Comparison of ENCODE assay signal across 32 cellular contexts in genomic region chr6:22519237-22519636, GRCh38. TPM values are rescaled to one million over a fixed set of nuclear protein-coding genes. Genes with fewer than 3 reads are reported as not detected.
"Had no signal": no experiment of that assay in that cellular context is flagged by ENCODE, and none has a peak within 500 bp of the region (broad histone marks: within the 10 kb centered on the region; RNA-seq: fewer than 3 reads in every experiment).

No MANE protein-coding gene starts in this region.

- DNase-seq: activated B cell treated with CpG ODN at 0.5 μM for 24 hours; activated CD4-positive, alpha-beta T cell treated with anti-CD3 and anti-CD28 coated beads, Interleukin-2, amount 50 U/mL, for 1 hour; activated CD8-positive, alpha-beta T cell treated with anti-CD3 and anti-CD28 coated beads for 36 hours; activated T-cell treated with anti-CD3 and anti-CD28 coated beads, Interleukin-2, amount 50 U/mL, for 4 hours; dorsolateral prefrontal cortex; effector memory CD4-positive, alpha-beta T cell; head of caudate nucleus; hypothalamus; natural killer cell; right lobe of liver; small intestine; stimulated activated CD4-positive, alpha-beta T cell treated with anti-CD3 and anti-CD28 coated beads, Interleukin-4, amount 100 ng/mL, for 24 hours; stimulated activated CD8-positive, alpha-beta memory T cell treated with anti-CD3 and anti-CD28 coated beads, Interleukin-4, amount 100 ng/mL, for 48 hours; stimulated activated naive CD8-positive, alpha-beta T cell treated with anti-CD3 and anti-CD28 coated beads, Interleukin-15, amount 100 ng/mL, for 72 hours; substantia nigra; T-helper 2 cell; thyroid gland; upper lobe of right lung had no signal

- H3K4me1 ChIP-seq: ascending aorta, right lobe of liver, thyroid gland, upper lobe of right lung had no signal

- H3K27ac ChIP-seq: ascending aorta, cardiac muscle cell, coronary artery, dorsolateral prefrontal cortex, right lobe of liver, thyroid gland, upper lobe of right lung had no signal

- H3K4me3 ChIP-seq: ascending aorta, cardiac muscle cell, coronary artery, dorsolateral prefrontal cortex, right lobe of liver, thyroid gland, upper lobe of right lung had no signal

- H3K27me3 ChIP-seq: ascending aorta, cardiac muscle cell, dorsolateral prefrontal cortex, right lobe of liver, thyroid gland, upper lobe of right lung had no signal

- ATAC-seq: activated CD8-positive, alpha-beta T cell treated with anti-CD3 and anti-CD28 coated beads for 36 hours; activated T-cell treated with anti-CD3 and anti-CD28 coated beads, Interleukin-2, amount 50 U/mL, for 4 hours; activated T-helper 17 cell treated with anti-CD3 and anti-CD28 coated beads, Interleukin-2, amount 50 U/mL, for 72 hours; natural killer cell; right lobe of liver; stimulated activated memory B cell treated with anti-CD40 and anti-IgM and Interleukin-4, amounts not matched to agents 10 μg/mL and 1 μg/mL and 100 μg/mL, for 72 hours; stimulated activated naive CD8-positive, alpha-beta T cell treated with anti-CD3 and anti-CD28 coated beads, Interleukin-15, amount 100 ng/mL, for 72 hours; upper lobe of right lung had no signal

- H3K36me3 ChIP-seq: ascending aorta, cardiac muscle cell, right lobe of liver, thyroid gland, upper lobe of right lung had no signal

- H3K9me3 ChIP-seq: ascending aorta, right lobe of liver, thyroid gland, upper lobe of right lung had no signal

RNA-seq across cellular contexts. Expression of gene HDGFL1, which starts 50.1 kb away (rescaled TPM):
- total RNA-seq: activated B cell treated with CpG ODN at 0.5 μM for 24 hours; activated CD8-positive, alpha-beta T cell treated with anti-CD3 and anti-CD28 coated beads for 36 hours; activated T-cell treated with anti-CD3 and anti-CD28 coated beads, Interleukin-2, amount 50 U/mL, for 4 hours; activated T-helper 17 cell treated with anti-CD3 and anti-CD28 coated beads, Interleukin-2, amount 50 U/mL, for 72 hours; ascending aorta; cardiac muscle cell; cerebellum; fibroblast of lung; fibroblast of villous mesenchyme; kidney epithelial cell; lower leg skin; natural killer cell; osteocyte; posterior vena cava; right lobe of liver; upper lobe of right lung had no signal
- polyA plus RNA-seq: adipose tissue, cardiac muscle cell, esophagus, fibroblast of lung, small intestine had no signal
